ENCODE assay signal across 39 cellular contexts in genomic region chr10:49707585-49707984, GRCh38. TPM values are rescaled to one million over a fixed set of nuclear protein-coding genes. Genes with fewer than 3 reads are reported as not detected.
"Had no signal": no experiment of that assay in that cellular context is flagged by ENCODE, and none has a peak within 500 bp of the region (broad histone marks: within the 10 kb centered on the region; RNA-seq: fewer than 3 reads in every experiment).

No MANE protein-coding gene starts in this region.

- DNase-seq: Karpas-422, Kasumi-1, MG63, MM.1S, MV-4-11, NCI-H1048, NCI-H1092, NCI-H1092 treated with DMSO at 0.1 percent for 48 hours, NCI-H1105, NCI-H1105 treated with DMSO at 0.1 percent for 48 hours, NCI-H1417, NCI-H1417 treated with DMSO at 0.1 percent for 48 hours, NCI-H1436, NCI-H1436 treated with DMSO at 0.1 percent for 48 hours, NCI-H146, NCI-H1694, NCI-H1694 treated with DMSO at 0.1 percent for 48 hours, NCI-H187, NCI-H187 treated with DMSO at 0.1 percent for 48 hours, NCI-H1930, NCI-H2029, NCI-H2029 treated with DMSO at 0.1 percent for 48 hours, NCI-H2081, NCI-H2081 treated with DMSO at 0.1 percent for 48 hours, NCI-H2107, NCI-H2171, NCI-H2171 treated with DMSO at 0.1 percent for 48 hours, NCI-H2227 treated with DMSO at 0.1 percent for 48 hours, NCI-H226, NCI-H345, NCI-H446, NCI-H446 treated with DMSO at 0.1 percent for 48 hours, NCI-H510A, NCI-H510A treated with DMSO at 0.1 percent for 48 hours, NCI-H524 had no signal

- H3K4me3 ChIP-seq: MG63 had no signal

- H3K36me3 ChIP-seq: MG63 had no signal

- H3K9me3 ChIP-seq: MG63 had no signal

RNA-seq across cellular contexts. Expression of gene C10orf53, which starts 28.1 kb away (rescaled TPM):
- total RNA-seq: LHCN-M2, M059J, MCF 10A, NCI-H460 had no signal
